ENCODE assay signal across 3 cellular contexts in the genomic region with DNA sequence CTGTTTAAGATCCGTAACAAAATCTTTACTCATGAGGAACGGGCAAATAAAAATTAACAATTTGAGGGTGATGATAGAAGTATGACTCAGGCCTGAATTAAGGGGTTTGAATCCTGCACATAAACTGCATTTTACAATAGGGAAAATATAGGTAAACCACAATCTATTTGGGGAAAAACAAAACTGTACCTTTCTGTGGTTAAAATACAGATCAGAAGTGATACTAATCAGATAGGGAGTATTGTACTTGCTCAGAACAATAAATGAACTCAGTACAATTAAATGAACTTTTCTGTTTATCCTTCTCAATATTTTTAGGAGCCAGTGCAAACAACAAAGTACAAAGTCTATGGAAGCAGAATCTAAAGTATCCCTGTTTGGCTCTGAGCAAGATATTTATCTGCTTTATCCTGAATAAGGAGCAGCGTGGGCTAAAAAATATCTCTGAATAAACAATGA.
TF ChIP-seq lines count a peak whose summit lies in the region.

No MANE protein-coding gene starts in this region.

TF ChIP-seq in SK-N-SH, 30 proteins besides CTCF, POLR2A, EP300 and RAD21 (continued from another document):
- TF ChIP-seq, protein P1, sequence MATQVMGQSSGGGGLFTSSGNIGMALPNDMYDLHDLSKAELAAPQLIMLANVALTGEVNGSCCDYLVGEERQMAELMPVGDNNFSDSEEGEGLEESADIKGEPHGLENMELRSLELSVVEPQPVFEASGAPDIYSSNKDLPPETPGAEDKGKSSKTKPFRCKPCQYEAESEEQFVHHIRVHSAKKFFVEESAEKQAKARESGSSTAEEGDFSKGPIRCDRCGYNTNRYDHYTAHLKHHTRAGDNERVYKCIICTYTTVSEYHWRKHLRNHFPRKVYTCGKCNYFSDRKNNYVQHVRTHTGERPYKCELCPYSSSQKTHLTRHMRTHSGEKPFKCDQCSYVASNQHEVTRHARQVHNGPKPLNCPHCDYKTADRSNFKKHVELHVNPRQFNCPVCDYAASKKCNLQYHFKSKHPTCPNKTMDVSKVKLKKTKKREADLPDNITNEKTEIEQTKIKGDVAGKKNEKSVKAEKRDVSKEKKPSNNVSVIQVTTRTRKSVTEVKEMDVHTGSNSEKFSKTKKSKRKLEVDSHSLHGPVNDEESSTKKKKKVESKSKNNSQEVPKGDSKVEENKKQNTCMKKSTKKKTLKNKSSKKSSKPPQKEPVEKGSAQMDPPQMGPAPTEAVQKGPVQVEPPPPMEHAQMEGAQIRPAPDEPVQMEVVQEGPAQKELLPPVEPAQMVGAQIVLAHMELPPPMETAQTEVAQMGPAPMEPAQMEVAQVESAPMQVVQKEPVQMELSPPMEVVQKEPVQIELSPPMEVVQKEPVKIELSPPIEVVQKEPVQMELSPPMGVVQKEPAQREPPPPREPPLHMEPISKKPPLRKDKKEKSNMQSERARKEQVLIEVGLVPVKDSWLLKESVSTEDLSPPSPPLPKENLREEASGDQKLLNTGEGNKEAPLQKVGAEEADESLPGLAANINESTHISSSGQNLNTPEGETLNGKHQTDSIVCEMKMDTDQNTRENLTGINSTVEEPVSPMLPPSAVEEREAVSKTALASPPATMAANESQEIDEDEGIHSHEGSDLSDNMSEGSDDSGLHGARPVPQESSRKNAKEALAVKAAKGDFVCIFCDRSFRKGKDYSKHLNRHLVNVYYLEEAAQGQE (IDR thresholded peaks at IDR 0.05; ENCODE audit: low read depth, low read length), result no peak
- TF ChIP-seq GABPA (IDR thresholded peaks at IDR 0.05; ENCODE audit: low read depth), result no peak
- no peak for TF ChIP-seq MXI1 (IDR thresholded peaks at IDR 0.05; ENCODE audit: low read depth, low read length)
- no peak for TF ChIP-seq NFIC (IDR thresholded peaks at IDR 0.05; ENCODE audit: borderline replicate concordance)
- no peak for TF ChIP-seq RFX5 (IDR thresholded peaks at IDR 0.05; ENCODE audit: low read length)
- TF ChIP-seq, protein P2, sequence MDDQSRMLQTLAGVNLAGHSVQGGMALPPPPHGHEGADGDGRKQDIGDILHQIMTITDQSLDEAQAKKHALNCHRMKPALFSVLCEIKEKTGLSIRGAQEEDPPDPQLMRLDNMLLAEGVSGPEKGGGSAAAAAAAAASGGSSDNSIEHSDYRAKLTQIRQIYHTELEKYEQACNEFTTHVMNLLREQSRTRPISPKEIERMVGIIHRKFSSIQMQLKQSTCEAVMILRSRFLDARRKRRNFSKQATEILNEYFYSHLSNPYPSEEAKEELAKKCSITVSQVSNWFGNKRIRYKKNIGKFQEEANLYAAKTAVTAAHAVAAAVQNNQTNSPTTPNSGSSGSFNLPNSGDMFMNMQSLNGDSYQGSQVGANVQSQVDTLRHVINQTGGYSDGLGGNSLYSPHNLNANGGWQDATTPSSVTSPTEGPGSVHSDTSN (IDR thresholded peaks at IDR 0.05), result no peak
- TF ChIP-seq, protein P3, sequence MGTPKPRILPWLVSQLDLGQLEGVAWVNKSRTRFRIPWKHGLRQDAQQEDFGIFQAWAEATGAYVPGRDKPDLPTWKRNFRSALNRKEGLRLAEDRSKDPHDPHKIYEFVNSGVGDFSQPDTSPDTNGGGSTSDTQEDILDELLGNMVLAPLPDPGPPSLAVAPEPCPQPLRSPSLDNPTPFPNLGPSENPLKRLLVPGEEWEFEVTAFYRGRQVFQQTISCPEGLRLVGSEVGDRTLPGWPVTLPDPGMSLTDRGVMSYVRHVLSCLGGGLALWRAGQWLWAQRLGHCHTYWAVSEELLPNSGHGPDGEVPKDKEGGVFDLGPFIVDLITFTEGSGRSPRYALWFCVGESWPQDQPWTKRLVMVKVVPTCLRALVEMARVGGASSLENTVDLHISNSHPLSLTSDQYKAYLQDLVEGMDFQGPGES (IDR thresholded peaks at IDR 0.05; ENCODE audit: low read depth, low read length), result no peak
- TF ChIP-seq YY1 (IDR thresholded peaks at IDR 0.05; ENCODE audit: low read depth), result no peak
- TF ChIP-seq NRF1 (IDR thresholded peaks at IDR 0.05; ENCODE audit: low read depth, low read length), result no peak
- no peak for TF ChIP-seq CHD2 (IDR thresholded peaks at IDR 0.05; ENCODE audit: low read length, partially characterized antibody)

TF ChIP-seq in SK-N-SH treated with all-trans-retinoic acid at 6 μM for 48 hours, 23 proteins besides CTCF, POLR2A, EP300 and RAD21 (continued from another document and continues in another):
- TF ChIP-seq PPARA (CRISPR knock-in tag; IDR thresholded peaks at IDR 0.05; ENCODE audit: borderline replicate concordance) (no peak), TCF4 (CRISPR knock-in tag; IDR thresholded peaks at IDR 0.05; ENCODE audit: borderline replicate concordance) (no peak), TOX (CRISPR knock-in tag; IDR thresholded peaks at IDR 0.05; ENCODE audit: borderline replicate concordance) (no peak), ZNF8 (CRISPR knock-in tag; IDR thresholded peaks at IDR 0.05) (no peak), RARB (CRISPR knock-in tag; IDR thresholded peaks at IDR 0.05) (no peak), ARNTL (CRISPR knock-in tag; IDR thresholded peaks at IDR 0.05; ENCODE audit: borderline replicate concordance, low read depth) (no peak), ZNF565 (CRISPR knock-in tag; conservative IDR thresholded peaks at IDR 0.05; ENCODE audit: low read depth) (no peak), BACH2 (CRISPR knock-in tag; IDR thresholded peaks at IDR 0.05; ENCODE audit: borderline replicate concordance) (no peak), ZC3H10 (CRISPR knock-in tag; IDR thresholded peaks at IDR 0.05) (no peak), OSR1 (CRISPR knock-in tag; IDR thresholded peaks at IDR 0.05) (no peak)
- TF ChIP-seq, protein P4, sequence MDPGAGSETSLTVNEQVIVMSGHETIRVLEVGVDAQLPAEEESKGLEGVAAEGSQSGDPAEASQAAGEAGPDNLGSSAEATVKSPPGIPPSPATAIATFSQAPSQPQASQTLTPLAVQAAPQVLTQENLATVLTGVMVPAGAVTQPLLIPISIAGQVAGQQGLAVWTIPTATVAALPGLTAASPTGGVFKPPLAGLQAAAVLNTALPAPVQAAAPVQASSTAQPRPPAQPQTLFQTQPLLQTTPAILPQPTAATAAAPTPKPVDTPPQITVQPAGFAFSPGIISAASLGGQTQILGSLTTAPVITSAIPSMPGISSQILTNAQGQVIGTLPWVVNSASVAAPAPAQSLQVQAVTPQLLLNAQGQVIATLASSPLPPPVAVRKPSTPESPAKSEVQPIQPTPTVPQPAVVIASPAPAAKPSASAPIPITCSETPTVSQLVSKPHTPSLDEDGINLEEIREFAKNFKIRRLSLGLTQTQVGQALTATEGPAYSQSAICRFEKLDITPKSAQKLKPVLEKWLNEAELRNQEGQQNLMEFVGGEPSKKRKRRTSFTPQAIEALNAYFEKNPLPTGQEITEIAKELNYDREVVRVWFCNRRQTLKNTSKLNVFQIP (CRISPR knock-in tag; IDR thresholded peaks at IDR 0.05; ENCODE audit: borderline replicate concordance, low read depth), result no peak
- TF ChIP-seq, protein P5, sequence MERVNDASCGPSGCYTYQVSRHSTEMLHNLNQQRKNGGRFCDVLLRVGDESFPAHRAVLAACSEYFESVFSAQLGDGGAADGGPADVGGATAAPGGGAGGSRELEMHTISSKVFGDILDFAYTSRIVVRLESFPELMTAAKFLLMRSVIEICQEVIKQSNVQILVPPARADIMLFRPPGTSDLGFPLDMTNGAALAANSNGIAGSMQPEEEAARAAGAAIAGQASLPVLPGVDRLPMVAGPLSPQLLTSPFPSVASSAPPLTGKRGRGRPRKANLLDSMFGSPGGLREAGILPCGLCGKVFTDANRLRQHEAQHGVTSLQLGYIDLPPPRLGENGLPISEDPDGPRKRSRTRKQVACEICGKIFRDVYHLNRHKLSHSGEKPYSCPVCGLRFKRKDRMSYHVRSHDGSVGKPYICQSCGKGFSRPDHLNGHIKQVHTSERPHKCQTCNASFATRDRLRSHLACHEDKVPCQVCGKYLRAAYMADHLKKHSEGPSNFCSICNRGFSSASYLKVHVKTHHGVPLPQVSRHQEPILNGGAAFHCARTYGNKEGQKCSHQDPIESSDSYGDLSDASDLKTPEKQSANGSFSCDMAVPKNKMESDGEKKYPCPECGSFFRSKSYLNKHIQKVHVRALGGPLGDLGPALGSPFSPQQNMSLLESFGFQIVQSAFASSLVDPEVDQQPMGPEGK (CRISPR knock-in tag; IDR thresholded peaks at IDR 0.05; ENCODE audit: borderline replicate concordance), result no peak
- TF ChIP-seq, protein P6, sequence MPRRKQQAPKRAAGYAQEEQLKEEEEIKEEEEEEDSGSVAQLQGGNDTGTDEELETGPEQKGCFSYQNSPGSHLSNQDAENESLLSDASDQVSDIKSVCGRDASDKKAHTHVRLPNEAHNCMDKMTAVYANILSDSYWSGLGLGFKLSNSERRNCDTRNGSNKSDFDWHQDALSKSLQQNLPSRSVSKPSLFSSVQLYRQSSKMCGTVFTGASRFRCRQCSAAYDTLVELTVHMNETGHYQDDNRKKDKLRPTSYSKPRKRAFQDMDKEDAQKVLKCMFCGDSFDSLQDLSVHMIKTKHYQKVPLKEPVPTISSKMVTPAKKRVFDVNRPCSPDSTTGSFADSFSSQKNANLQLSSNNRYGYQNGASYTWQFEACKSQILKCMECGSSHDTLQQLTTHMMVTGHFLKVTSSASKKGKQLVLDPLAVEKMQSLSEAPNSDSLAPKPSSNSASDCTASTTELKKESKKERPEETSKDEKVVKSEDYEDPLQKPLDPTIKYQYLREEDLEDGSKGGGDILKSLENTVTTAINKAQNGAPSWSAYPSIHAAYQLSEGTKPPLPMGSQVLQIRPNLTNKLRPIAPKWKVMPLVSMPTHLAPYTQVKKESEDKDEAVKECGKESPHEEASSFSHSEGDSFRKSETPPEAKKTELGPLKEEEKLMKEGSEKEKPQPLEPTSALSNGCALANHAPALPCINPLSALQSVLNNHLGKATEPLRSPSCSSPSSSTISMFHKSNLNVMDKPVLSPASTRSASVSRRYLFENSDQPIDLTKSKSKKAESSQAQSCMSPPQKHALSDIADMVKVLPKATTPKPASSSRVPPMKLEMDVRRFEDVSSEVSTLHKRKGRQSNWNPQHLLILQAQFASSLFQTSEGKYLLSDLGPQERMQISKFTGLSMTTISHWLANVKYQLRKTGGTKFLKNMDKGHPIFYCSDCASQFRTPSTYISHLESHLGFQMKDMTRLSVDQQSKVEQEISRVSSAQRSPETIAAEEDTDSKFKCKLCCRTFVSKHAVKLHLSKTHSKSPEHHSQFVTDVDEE (CRISPR knock-in tag; IDR thresholded peaks at IDR 0.05), result no peak

TF ChIP-seq in liver, 16 proteins besides CTCF, POLR2A, EP300 and RAD21 (continued from another document):
- TF ChIP-seq, protein P1 (IDR thresholded peaks at IDR 0.05), result no peak
- TF ChIP-seq, protein P7, sequence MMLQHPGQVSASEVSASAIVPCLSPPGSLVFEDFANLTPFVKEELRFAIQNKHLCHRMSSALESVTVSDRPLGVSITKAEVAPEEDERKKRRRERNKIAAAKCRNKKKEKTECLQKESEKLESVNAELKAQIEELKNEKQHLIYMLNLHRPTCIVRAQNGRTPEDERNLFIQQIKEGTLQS (IDR thresholded peaks at IDR 0.05), result no peak
- TF ChIP-seq, protein P8, sequence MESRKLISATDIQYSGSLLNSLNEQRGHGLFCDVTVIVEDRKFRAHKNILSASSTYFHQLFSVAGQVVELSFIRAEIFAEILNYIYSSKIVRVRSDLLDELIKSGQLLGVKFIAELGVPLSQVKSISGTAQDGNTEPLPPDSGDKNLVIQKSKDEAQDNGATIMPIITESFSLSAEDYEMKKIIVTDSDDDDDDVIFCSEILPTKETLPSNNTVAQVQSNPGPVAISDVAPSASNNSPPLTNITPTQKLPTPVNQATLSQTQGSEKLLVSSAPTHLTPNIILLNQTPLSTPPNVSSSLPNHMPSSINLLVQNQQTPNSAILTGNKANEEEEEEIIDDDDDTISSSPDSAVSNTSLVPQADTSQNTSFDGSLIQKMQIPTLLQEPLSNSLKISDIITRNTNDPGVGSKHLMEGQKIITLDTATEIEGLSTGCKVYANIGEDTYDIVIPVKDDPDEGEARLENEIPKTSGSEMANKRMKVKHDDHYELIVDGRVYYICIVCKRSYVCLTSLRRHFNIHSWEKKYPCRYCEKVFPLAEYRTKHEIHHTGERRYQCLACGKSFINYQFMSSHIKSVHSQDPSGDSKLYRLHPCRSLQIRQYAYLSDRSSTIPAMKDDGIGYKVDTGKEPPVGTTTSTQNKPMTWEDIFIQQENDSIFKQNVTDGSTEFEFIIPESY (IDR thresholded peaks at IDR 0.05), result no peak
- TF ChIP-seq FOXA1 (IDR thresholded peaks at IDR 0.05) (peak; percentile 46), FOXA2 (IDR thresholded peaks at IDR 0.05) (peak; percentile 72), YY1 (IDR thresholded peaks at IDR 0.05) (peak; percentile 25)
TF ChIP-seq in liver: peak in this region for 8.
